Comparison of ENCODE assay signal across 2 cellular contexts in the genomic region with DNA sequence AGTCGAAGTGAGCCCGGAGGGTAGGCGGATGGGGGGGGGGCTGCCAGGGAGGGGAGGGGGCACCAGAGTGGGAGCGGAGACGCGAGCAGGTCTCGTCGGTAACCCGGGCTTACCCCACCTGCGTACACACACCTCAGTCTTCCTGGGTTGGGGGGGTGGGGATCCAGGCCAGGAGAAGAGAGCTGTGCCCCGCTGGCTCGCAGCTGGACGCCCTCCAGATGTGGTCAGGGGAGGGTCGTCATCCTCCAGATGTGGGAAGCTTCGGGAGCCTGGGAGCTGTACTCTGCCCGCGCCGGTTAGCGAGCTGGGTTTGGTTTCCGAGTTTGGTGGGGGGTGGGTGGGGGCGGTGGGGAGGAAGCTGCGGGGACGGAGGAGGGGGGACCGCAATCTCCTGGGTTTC.
TF ChIP-seq lines count a peak whose summit lies in the region.

No MANE protein-coding gene starts in this region.

TF ChIP-seq in SK-N-SH, 30 proteins besides CTCF, POLR2A, EP300 and RAD21 (continued from another document):
- TF ChIP-seq MEF2A (IDR thresholded peaks at IDR 0.05; ENCODE audit: borderline replicate concordance, low read depth) (no peak), REST (IDR thresholded peaks at IDR 0.05; ENCODE audit: low read depth, low read length) (no peak), FOXM1 (IDR thresholded peaks at IDR 0.05; ENCODE audit: low read depth) (no peak), FOSL2 (IDR thresholded peaks at IDR 0.05; ENCODE audit: borderline replicate concordance, low read depth) (no peak), JUND (IDR thresholded peaks at IDR 0.05) (no peak), EZH2phosphoT487 (IDR thresholded peaks at IDR 0.05; ENCODE audit: borderline replicate concordance, low read depth) (no peak)
- TF ChIP-seq, protein P1, sequence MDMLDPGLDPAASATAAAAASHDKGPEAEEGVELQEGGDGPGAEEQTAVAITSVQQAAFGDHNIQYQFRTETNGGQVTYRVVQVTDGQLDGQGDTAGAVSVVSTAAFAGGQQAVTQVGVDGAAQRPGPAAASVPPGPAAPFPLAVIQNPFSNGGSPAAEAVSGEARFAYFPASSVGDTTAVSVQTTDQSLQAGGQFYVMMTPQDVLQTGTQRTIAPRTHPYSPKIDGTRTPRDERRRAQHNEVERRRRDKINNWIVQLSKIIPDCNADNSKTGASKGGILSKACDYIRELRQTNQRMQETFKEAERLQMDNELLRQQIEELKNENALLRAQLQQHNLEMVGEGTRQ (IDR thresholded peaks at IDR 0.05; ENCODE audit: borderline replicate concordance, low read depth, low read length) = no peak
- TF ChIP-seq, protein P2, sequence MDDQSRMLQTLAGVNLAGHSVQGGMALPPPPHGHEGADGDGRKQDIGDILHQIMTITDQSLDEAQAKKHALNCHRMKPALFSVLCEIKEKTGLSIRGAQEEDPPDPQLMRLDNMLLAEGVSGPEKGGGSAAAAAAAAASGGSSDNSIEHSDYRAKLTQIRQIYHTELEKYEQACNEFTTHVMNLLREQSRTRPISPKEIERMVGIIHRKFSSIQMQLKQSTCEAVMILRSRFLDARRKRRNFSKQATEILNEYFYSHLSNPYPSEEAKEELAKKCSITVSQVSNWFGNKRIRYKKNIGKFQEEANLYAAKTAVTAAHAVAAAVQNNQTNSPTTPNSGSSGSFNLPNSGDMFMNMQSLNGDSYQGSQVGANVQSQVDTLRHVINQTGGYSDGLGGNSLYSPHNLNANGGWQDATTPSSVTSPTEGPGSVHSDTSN (IDR thresholded peaks at IDR 0.05) = no peak
- TF ChIP-seq, protein P3, sequence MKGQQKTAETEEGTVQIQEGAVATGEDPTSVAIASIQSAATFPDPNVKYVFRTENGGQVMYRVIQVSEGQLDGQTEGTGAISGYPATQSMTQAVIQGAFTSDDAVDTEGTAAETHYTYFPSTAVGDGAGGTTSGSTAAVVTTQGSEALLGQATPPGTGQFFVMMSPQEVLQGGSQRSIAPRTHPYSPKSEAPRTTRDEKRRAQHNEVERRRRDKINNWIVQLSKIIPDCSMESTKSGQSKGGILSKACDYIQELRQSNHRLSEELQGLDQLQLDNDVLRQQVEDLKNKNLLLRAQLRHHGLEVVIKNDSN (IDR thresholded peaks at IDR 0.05; ENCODE audit: borderline replicate concordance, low read depth) = no peak
- TF ChIP-seq, protein P4, sequence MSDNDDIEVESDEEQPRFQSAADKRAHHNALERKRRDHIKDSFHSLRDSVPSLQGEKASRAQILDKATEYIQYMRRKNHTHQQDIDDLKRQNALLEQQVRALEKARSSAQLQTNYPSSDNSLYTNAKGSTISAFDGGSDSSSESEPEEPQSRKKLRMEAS (IDR thresholded peaks at IDR 0.05; ENCODE audit: low read depth) = no peak
TF ChIP-seq in SK-N-SH: peak in this region for 0.

TF ChIP-seq in SK-N-SH treated with all-trans-retinoic acid at 6 μM for 48 hours, 23 proteins besides CTCF, POLR2A, EP300 and RAD21 (continued from another document):
- TF ChIP-seq, protein P5, sequence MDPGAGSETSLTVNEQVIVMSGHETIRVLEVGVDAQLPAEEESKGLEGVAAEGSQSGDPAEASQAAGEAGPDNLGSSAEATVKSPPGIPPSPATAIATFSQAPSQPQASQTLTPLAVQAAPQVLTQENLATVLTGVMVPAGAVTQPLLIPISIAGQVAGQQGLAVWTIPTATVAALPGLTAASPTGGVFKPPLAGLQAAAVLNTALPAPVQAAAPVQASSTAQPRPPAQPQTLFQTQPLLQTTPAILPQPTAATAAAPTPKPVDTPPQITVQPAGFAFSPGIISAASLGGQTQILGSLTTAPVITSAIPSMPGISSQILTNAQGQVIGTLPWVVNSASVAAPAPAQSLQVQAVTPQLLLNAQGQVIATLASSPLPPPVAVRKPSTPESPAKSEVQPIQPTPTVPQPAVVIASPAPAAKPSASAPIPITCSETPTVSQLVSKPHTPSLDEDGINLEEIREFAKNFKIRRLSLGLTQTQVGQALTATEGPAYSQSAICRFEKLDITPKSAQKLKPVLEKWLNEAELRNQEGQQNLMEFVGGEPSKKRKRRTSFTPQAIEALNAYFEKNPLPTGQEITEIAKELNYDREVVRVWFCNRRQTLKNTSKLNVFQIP (CRISPR knock-in tag; IDR thresholded peaks at IDR 0.05; ENCODE audit: borderline replicate concordance, low read depth) = no peak
- no peak for TF ChIP-seq PPARA (CRISPR knock-in tag; IDR thresholded peaks at IDR 0.05; ENCODE audit: borderline replicate concordance)
- no peak for TF ChIP-seq CSRNP3 (CRISPR knock-in tag; IDR thresholded peaks at IDR 0.05)
- no peak for TF ChIP-seq ZNF8 (CRISPR knock-in tag; IDR thresholded peaks at IDR 0.05)
- TF ChIP-seq RARB (CRISPR knock-in tag; IDR thresholded peaks at IDR 0.05) = no peak
- TF ChIP-seq GLIS3 (CRISPR knock-in tag; IDR thresholded peaks at IDR 0.05) = no peak
- TF ChIP-seq ZNF565 (CRISPR knock-in tag; conservative IDR thresholded peaks at IDR 0.05; ENCODE audit: low read depth) = no peak
- TF ChIP-seq TCF4 (CRISPR knock-in tag; IDR thresholded peaks at IDR 0.05; ENCODE audit: borderline replicate concordance) = no peak
TF ChIP-seq in SK-N-SH treated with all-trans-retinoic acid at 6 μM for 48 hours: peak in this region for 0.
